8 cellular contexts compared by ENCODE assay signal in genomic region chr14:105482486-105483110, GRCh38. TPM values are rescaled to one million over a fixed set of nuclear protein-coding genes. Genes with fewer than 3 reads are reported as not detected.
A peak's percentile ranks its signal among the peaks of the same experiment; 100 is the strongest.
DNase-seq lines count a peak whose midpoint lies in the region; ATAC-seq and TF ChIP-seq lines count a peak whose summit lies in the region.

No MANE protein-coding gene starts in this region.

- intact Hi-C loops in heart right ventricle (cut with DNase I) = loop anchor here in 3 of 10 donors (5.0 to 10.0 kb wide), 4 partner anchors 68 to 288 kb away; partner anchors contain the start of genes TEX22 (in 2 of the 3) and MTA1 (in 1 of the 3)
- intact Hi-C loops in Right ventricle myocardium inferior (cut with DNase I) = no loop called here
- intact Hi-C loops in uterus (cut with DNase I; ENCODE audit: low total_unique reads) = no loop called here

- DNase-seq in heart right ventricle (peak in 1 of 2 donors; percentile 27), Right ventricle myocardium inferior (ENCODE audit: missing footprints) (no peak), chondrocyte (ENCODE audit: low spot score) (no peak), naive B cell (no peak), uterus (no peak), DMS153 (lab: John Stamatoyannopoulos, UW) (no peak), T1000 (lab: John Stamatoyannopoulos, UW) (no peak), NCI-H128 (lab: John Stamatoyannopoulos, UW; ENCODE audit: unreplicated experiment) (no peak)

- H3K36me3 ChIP-seq in heart right ventricle = peaks cover 0 to 29% (median 5%) of the 10 kb centered on the region in 9 donors
- H3K36me3 ChIP-seq in uterus = no peaks in the 10 kb centered on the region

- peak overlapping the region; percentile 67 for H3K4me3 Mint-ChIP-seq in chondrocyte (ENCODE audit: unreplicated experiment)
- H3K4me3 Mint-ChIP-seq in naive B cell = peak overlapping the region in 6 of 8 donors; percentile 70 to 90 (median 79)

- peaks cover 2% of the 10 kb centered on the region for H3K36me3 Mint-ChIP-seq in chondrocyte (ENCODE audit: low read depth)
- peaks cover 0 to 2% of the 10 kb centered on the region in 2 donors for H3K36me3 Mint-ChIP-seq in naive B cell

- H3K27me3 ChIP-seq in heart right ventricle = peaks cover 0 to 48% (median 0%) of the 10 kb centered on the region in 7 donors
- peaks cover 0 to 5% of the 10 kb centered on the region in 2 donors for H3K27me3 ChIP-seq in uterus

- H3K27ac Mint-ChIP-seq in chondrocyte (ENCODE audit: unreplicated experiment) = peak overlapping the region; percentile 99
- H3K27ac Mint-ChIP-seq in naive B cell = peak overlapping the region; percentile 96 to 100 (median 100)

- H3K4me1 ChIP-seq in heart right ventricle (peaks cover 64 to 99% (median 89%) of the 10 kb centered on the region in 9 donors), uterus (peaks cover 0 to 55% of the 10 kb centered on the region in 2 donors)

- H3K27me3 Mint-ChIP-seq in chondrocyte (ENCODE audit: low read depth) = no peaks in the 10 kb centered on the region
- H3K27me3 Mint-ChIP-seq in naive B cell = no peaks in the 10 kb centered on the region

- no peaks in the 10 kb centered on the region for H3K9me3 ChIP-seq in heart right ventricle
- H3K9me3 ChIP-seq in uterus = no peaks in the 10 kb centered on the region

- ATAC-seq in heart right ventricle (no peak), Right ventricle myocardium inferior (no peak), naive B cell (ENCODE audit: low read depth in 2 of 2) (no peak)

- H3K4me3 ChIP-seq in heart right ventricle = peak overlapping the region in 6 of 10 donors; percentile 13 to 49 (median 41)
- H3K4me3 ChIP-seq in uterus = no peak overlapping the region

- TF ChIP-seq CTCF in heart right ventricle (IDR thresholded peaks at IDR 0.05) = no peak
- TF ChIP-seq CTCF in chondrocyte (IDR thresholded peaks at IDR 0.05) = no peak
- TF ChIP-seq CTCF in uterus (IDR thresholded peaks at IDR 0.05) = no peak

- WGBS in heart right ventricle, 2 donors = 55 to 61% methylated on average over 18 of the region's 18 CpGs

- TF ChIP-seq POLR2A in uterus (IDR thresholded peaks at IDR 0.05) = no peak

- H3K27ac ChIP-seq in heart right ventricle (peak overlapping the region; percentile 89 to 100 (median 96)), uterus (peak overlapping the region; percentile 75 to 90)

- H3K9me3 Mint-ChIP-seq in chondrocyte (ENCODE audit: low read depth) (no peaks in the 10 kb centered on the region), naive B cell (no peaks in the 10 kb centered on the region)

- peaks cover 58% of the 10 kb centered on the region for H3K4me1 Mint-ChIP-seq in chondrocyte (ENCODE audit: low read depth)
- peaks cover 41 to 65% (median 44%) of the 10 kb centered on the region in 3 donors for H3K4me1 Mint-ChIP-seq in naive B cell

RNA-seq across cellular contexts. Expression of gene CRIP1, which starts 4.1 kb away (rescaled TPM):
- 100 to 1,000 TPM in 1 of 10 donors, 10 to 100 TPM in 9; 34.0 to 131 (median 51.0) TPM for total RNA-seq in heart right ventricle
- polyA plus RNA-seq in heart right ventricle = 100 to 1,000 TPM; 149 to 170 TPM
- 82.0 TPM for total RNA-seq in Right ventricle myocardium inferior
- total RNA-seq in chondrocyte = 38.7 to 181 TPM (median 174 TPM) in 3 replicates
- polyA plus RNA-seq in naive B cell (ENCODE audit: low read depth in 6 of 6) = 100 to 1,000 TPM; 115 to 495 (median 235) TPM
- 10 to 100 TPM in 3 of 4 donors, under 1 TPM in 1; 0.51 to 64.7 (median 34.4) TPM for total RNA-seq in uterus

RNA-seq across cellular contexts. Expression of gene CRIP2, which starts 8.0 kb away (rescaled TPM):
- total RNA-seq in heart right ventricle (1,000 to 10,000 TPM in 3 of 10 donors, 100 to 1,000 TPM in 7; 731 to 1,223 (median 884) TPM), Right ventricle myocardium inferior (1,081 TPM), chondrocyte (166 to 264 TPM (median 247 TPM) in 3 replicates), uterus (100 to 1,000 TPM in 3 of 4 donors, 10 to 100 TPM in 1; 76.1 to 377 (median 163) TPM)
- polyA plus RNA-seq in heart right ventricle (1,000 to 10,000 TPM; 1,120 to 1,194 TPM), naive B cell (ENCODE audit: low read depth in 6 of 6) (10 to 100 TPM in 2 of 6 donors, 1 to 10 TPM in 4; 2.0 to 27.3 (median 8.4) TPM)

RNA-seq across cellular contexts. Expression of gene TEDC1, which starts 8.4 kb away (rescaled TPM):
- total RNA-seq in heart right ventricle (1 to 10 TPM; 2.3 to 5.2 (median 4.2) TPM), Right ventricle myocardium inferior (6.4 TPM), chondrocyte (12.9 to 15.5 TPM (median 14.3 TPM) in 3 replicates), uterus (10 to 100 TPM in 1 of 4 donors, 1 to 10 TPM in 1, under 1 TPM in 1, not detected in 1; 0.51 to 11.0 (median 9.4) TPM)
- polyA plus RNA-seq in heart right ventricle (10 to 100 TPM in 1 of 2 donors, 1 to 10 TPM in 1; 8.4 to 10.0 TPM), naive B cell (ENCODE audit: low read depth in 6 of 6) (10 to 100 TPM in 3 of 6 donors, 1 to 10 TPM in 3; 3.5 to 13.6 (median 8.3) TPM)

RNA-seq across cellular contexts. Expression of gene TMEM121, which starts 43.8 kb away (rescaled TPM):
- total RNA-seq in heart right ventricle (1 to 10 TPM in 8 of 10 donors, under 1 TPM in 2; 0.93 to 2.3 (median 1.7) TPM), Right ventricle myocardium inferior (3.4 TPM), chondrocyte (4.4 to 8.9 TPM (median 6.0 TPM) in 3 replicates), uterus (10 to 100 TPM in 1 of 4 donors, 1 to 10 TPM in 3; 2.0 to 42.1 (median 7.7) TPM)
- polyA plus RNA-seq in heart right ventricle (1 to 10 TPM; 1.3 to 2.6 TPM), naive B cell (ENCODE audit: low read depth in 6 of 6) (1 to 10 TPM; 1.4 to 3.3 (median 1.9) TPM)

Comparison
In these comparisons a context has a peak if more than half of its experiments do, and no peak if none do; other contexts are left out.
1. H3K4me3 ChIP-seq: peak in heart right ventricle (6 of 10); none in uterus (0 of 2).